ENCODE assay signal across 1 cellular context in genomic region chr12:57744777-57745484, GRCh38.
A peak's percentile ranks its signal among the peaks of the same experiment; 100 is the strongest.
TF ChIP-seq lines count a peak whose summit lies in the region.

TSS of gene TSPAN31 (plus strand) at chr12:57745039. CDS start at chr12:57745155, 116 bp downstream.

TF ChIP-seq in HepG2, 621 proteins besides CTCF, POLR2A, EP300 and RAD21 (continued from another document and continues in another):
- TF ChIP-seq, protein P1, sequence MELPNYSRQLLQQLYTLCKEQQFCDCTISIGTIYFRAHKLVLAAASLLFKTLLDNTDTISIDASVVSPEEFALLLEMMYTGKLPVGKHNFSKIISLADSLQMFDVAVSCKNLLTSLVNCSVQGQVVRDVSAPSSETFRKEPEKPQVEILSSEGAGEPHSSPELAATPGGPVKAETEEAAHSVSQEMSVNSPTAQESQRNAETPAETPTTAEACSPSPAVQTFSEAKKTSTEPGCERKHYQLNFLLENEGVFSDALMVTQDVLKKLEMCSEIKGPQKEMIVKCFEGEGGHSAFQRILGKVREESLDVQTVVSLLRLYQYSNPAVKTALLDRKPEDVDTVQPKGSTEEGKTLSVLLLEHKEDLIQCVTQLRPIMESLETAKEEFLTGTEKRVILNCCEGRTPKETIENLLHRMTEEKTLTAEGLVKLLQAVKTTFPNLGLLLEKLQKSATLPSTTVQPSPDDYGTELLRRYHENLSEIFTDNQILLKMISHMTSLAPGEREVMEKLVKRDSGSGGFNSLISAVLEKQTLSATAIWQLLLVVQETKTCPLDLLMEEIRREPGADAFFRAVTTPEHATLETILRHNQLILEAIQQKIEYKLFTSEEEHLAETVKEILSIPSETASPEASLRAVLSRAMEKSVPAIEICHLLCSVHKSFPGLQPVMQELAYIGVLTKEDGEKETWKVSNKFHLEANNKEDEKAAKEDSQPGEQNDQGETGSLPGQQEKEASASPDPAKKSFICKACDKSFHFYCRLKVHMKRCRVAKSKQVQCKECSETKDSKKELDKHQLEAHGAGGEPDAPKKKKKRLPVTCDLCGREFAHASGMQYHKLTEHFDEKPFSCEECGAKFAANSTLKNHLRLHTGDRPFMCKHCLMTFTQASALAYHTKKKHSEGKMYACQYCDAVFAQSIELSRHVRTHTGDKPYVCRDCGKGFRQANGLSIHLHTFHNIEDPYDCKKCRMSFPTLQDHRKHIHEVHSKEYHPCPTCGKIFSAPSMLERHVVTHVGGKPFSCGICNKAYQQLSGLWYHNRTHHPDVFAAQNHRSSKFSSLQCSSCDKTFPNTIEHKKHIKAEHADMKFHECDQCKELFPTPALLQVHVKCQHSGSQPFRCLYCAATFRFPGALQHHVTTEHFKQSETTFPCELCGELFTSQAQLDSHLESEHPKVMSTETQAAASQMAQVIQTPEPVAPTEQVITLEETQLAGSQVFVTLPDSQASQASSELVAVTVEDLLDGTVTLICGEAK (IDR thresholded peaks at IDR 0.05): peak; percentile 41
- TF ChIP-seq, protein P1 (CRISPR knock-in tag; IDR thresholded peaks at IDR 0.05): no peak
- TF ChIP-seq PCBP2 (optimal IDR thresholded peaks at IDR 0.05; ENCODE audit: low read depth, low read length, poor library complexity, severe bottlenecking) (no peak), SP140L (CRISPR knock-in tag; IDR thresholded peaks at IDR 0.05; ENCODE audit: borderline replicate concordance) (no peak), NAIF1 (CRISPR knock-in tag; IDR thresholded peaks at IDR 0.05; ENCODE audit: borderline replicate concordance) (no peak), ATRX (CRISPR knock-in tag; IDR thresholded peaks at IDR 0.05; ENCODE audit: borderline replicate concordance) (no peak), ZNF75D (CRISPR knock-in tag; IDR thresholded peaks at IDR 0.05; ENCODE audit: borderline replicate concordance) (no peak), TBP (CRISPR knock-in tag; IDR thresholded peaks at IDR 0.05) (no peak), ZZZ3 (CRISPR knock-in tag; IDR thresholded peaks at IDR 0.05; ENCODE audit: borderline replicate concordance) (peak; percentile 2; the same call in 1 of the 2 replicates), BHLHE40 (IDR thresholded peaks at IDR 0.05; ENCODE audit: low read length) (no peak), NCOA5 (CRISPR knock-in tag; IDR thresholded peaks at IDR 0.05) (no peak), RFX1 (IDR thresholded peaks at IDR 0.05) (no peak), ZNF614 (CRISPR knock-in tag; IDR thresholded peaks at IDR 0.05; ENCODE audit: borderline replicate concordance) (no peak), ZNF652 (CRISPR knock-in tag; IDR thresholded peaks at IDR 0.05; ENCODE audit: borderline replicate concordance, low read depth) (no peak), ISX (CRISPR knock-in tag; conservative IDR thresholded peaks at IDR 0.05) (no peak), NCOA2 (CRISPR knock-in tag; IDR thresholded peaks at IDR 0.05) (0 out of 2 replicates have a peak, but pooled peaks have one; percentile 9), USF2 (IDR thresholded peaks at IDR 0.05; ENCODE audit: low read depth, low read length) (no peak), USF2 (CRISPR knock-in tag; IDR thresholded peaks at IDR 0.05; ENCODE audit: borderline replicate concordance) (0 out of 2 replicates have a peak, but pooled peaks have one; percentile 44), ZNF670 (CRISPR knock-in tag; IDR thresholded peaks at IDR 0.05; ENCODE audit: borderline replicate concordance) (no peak), E2F2 (CRISPR knock-in tag; IDR thresholded peaks at IDR 0.05; ENCODE audit: borderline replicate concordance) (no peak), HNRNPL (IDR thresholded peaks at IDR 0.05; ENCODE audit: low read depth, low read length) (no peak), ZNF646 (CRISPR knock-in tag; IDR thresholded peaks at IDR 0.05) (no peak), MXD3 (CRISPR knock-in tag; IDR thresholded peaks at IDR 0.05) (no peak), MATR3 (CRISPR knock-in tag; IDR thresholded peaks at IDR 0.05) (no peak), NR2F1 (CRISPR knock-in tag; IDR thresholded peaks at IDR 0.05) (no peak), STAT5B (CRISPR knock-in tag; IDR thresholded peaks at IDR 0.05) (no peak), GPBP1L1 (CRISPR knock-in tag; IDR thresholded peaks at IDR 0.05) (no peak), TEAD3 (CRISPR knock-in tag; optimal IDR thresholded peaks at IDR 0.05; ENCODE audit: borderline replicate concordance) (no peak), ZNF281 (CRISPR knock-in tag; IDR thresholded peaks at IDR 0.05; ENCODE audit: borderline replicate concordance) (peak; percentile 35; the same call in 1 of the 2 replicates), KDM5A (IDR thresholded peaks at IDR 0.05; ENCODE audit: borderline replicate concordance, low read length) (peak; percentile 62; the same call in 1 of the 2 replicates), ZSCAN30 (CRISPR knock-in tag; IDR thresholded peaks at IDR 0.05) (no peak), ZNF160 (CRISPR knock-in tag; IDR thresholded peaks at IDR 0.05) (no peak), DPF2 (CRISPR knock-in tag; IDR thresholded peaks at IDR 0.05; ENCODE audit: borderline replicate concordance, low read depth) (no peak)
- TF ChIP-seq, protein P2, sequence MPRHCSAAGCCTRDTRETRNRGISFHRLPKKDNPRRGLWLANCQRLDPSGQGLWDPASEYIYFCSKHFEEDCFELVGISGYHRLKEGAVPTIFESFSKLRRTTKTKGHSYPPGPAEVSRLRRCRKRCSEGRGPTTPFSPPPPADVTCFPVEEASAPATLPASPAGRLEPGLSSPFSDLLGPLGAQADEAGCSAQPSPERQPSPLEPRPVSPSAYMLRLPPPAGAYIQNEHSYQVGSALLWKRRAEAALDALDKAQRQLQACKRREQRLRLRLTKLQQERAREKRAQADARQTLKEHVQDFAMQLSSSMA (CRISPR knock-in tag; IDR thresholded peaks at IDR 0.05): no peak
